1 cellular context compared by ENCODE assay signal in the genomic region with DNA sequence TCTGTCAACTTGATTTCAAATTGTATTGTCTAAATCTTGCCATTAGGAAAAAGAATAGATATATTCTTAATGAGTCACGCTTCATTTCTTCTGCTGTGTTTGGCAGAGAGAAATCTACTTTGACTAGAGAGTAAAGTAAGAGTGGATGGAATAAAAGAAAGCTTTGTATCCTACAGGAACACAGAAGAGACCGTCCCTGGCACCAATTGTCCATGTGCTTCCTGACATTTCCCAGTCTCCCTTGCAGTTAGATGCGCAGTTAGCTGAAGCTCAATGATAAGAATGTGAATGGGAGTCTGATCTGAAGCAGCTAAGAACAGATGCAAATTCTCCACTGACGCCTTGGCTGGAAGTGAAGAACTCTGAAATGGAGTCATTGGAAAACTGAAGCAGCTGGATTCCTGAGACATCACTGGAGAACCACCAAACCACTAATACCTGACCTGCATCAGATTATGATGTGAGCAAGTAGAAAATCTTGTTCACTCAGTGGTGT.
TF ChIP-seq lines count a peak whose summit lies in the region.

No MANE protein-coding gene starts in this region.

TF ChIP-seq in H1, 55 proteins besides CTCF, POLR2A, EP300 and RAD21:
- no peak for TF ChIP-seq BACH1 (IDR thresholded peaks at IDR 0.05; ENCODE audit: low read length)
- no peak for TF ChIP-seq CEBPB (IDR thresholded peaks at IDR 0.05; ENCODE audit: low read depth, low read length)
- no peak for TF ChIP-seq JUN (IDR thresholded peaks at IDR 0.05; ENCODE audit: low read depth, low read length)
- TF ChIP-seq CREB1 (IDR thresholded peaks at IDR 0.05), result no peak
- TF ChIP-seq, protein P1, sequence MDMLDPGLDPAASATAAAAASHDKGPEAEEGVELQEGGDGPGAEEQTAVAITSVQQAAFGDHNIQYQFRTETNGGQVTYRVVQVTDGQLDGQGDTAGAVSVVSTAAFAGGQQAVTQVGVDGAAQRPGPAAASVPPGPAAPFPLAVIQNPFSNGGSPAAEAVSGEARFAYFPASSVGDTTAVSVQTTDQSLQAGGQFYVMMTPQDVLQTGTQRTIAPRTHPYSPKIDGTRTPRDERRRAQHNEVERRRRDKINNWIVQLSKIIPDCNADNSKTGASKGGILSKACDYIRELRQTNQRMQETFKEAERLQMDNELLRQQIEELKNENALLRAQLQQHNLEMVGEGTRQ (IDR thresholded peaks at IDR 0.05; ENCODE audit: low read length), result no peak
- TF ChIP-seq, protein P2, sequence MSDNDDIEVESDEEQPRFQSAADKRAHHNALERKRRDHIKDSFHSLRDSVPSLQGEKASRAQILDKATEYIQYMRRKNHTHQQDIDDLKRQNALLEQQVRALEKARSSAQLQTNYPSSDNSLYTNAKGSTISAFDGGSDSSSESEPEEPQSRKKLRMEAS (IDR thresholded peaks at IDR 0.05), result no peak
- TF ChIP-seq FOSL1 (IDR thresholded peaks at IDR 0.05; ENCODE audit: insufficient read depth, low read depth, low read length), result no peak
- TF ChIP-seq, protein P3, sequence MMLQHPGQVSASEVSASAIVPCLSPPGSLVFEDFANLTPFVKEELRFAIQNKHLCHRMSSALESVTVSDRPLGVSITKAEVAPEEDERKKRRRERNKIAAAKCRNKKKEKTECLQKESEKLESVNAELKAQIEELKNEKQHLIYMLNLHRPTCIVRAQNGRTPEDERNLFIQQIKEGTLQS (IDR thresholded peaks at IDR 0.05; ENCODE audit: insufficient read depth, low read depth, low read length), result no peak
- TF ChIP-seq RBBP5 (IDR thresholded peaks at IDR 0.05; ENCODE audit: borderline replicate concordance, low read depth, low read length), result no peak
- no peak for TF ChIP-seq POLR2AphosphoS5 (IDR thresholded peaks at IDR 0.05; ENCODE audit: low read depth, low read length)
- no peak for TF ChIP-seq SRF (IDR thresholded peaks at IDR 0.05; ENCODE audit: low read depth, low read length)
- TF ChIP-seq RXRA (IDR thresholded peaks at IDR 0.05; ENCODE audit: insufficient read depth, low read depth, low read length), result no peak
- TF ChIP-seq CBX8 (IDR thresholded peaks at IDR 0.05; ENCODE audit: borderline replicate concordance, low read depth, low read length), result no peak
- TF ChIP-seq KDM1A (IDR thresholded peaks at IDR 0.05; ENCODE audit: borderline replicate concordance, low read length), result no peak
- TF ChIP-seq GABPA (IDR thresholded peaks at IDR 0.05; ENCODE audit: borderline replicate concordance, insufficient read depth, low read length), result no peak
